In genomic region chr1:27044613-27045091, GRCh38 we compare ENCODE assay signal across 8 cellular contexts. TPM values are rescaled to one million over a fixed set of nuclear protein-coding genes. Genes with fewer than 3 reads are reported as not detected.
A peak's percentile ranks its signal among the peaks of the same experiment; 100 is the strongest.
DNase-seq lines count a peak whose midpoint lies in the region; ATAC-seq and TF ChIP-seq lines count a peak whose summit lies in the region.

No MANE protein-coding gene starts in this region.

- peaks cover 7 to 12% of the 10 kb centered on the region in 2 donors for H3K4me1 ChIP-seq in muscle layer of duodenum (ENCODE audit: control insufficient read depth in 1 of 2, insufficient read depth in 2 of 2, low read length in 2 of 2)

- no peaks in the 10 kb centered on the region for H3K27me3 ChIP-seq in muscle layer of duodenum (ENCODE audit: low read depth, low read length)

- no peaks in the 10 kb centered on the region for H3K36me3 ChIP-seq in muscle layer of duodenum (ENCODE audit: control insufficient read depth in 1 of 2, insufficient read depth in 2 of 2, low read length in 2 of 2)

- H3K9me3 ChIP-seq in muscle layer of duodenum (ENCODE audit: control insufficient read depth in 1 of 2, low read length in 2 of 2), result no peaks in the 10 kb centered on the region

- peak; percentile 85 for DNase-seq in ELR (ENCODE audit: low read depth)
- DNase-seq in HS-5 (ENCODE audit: low read depth), result peak; percentile 46
- peak; percentile 56 for DNase-seq in NOMO-1 treated with dmso at 0.1 percent for 144 hours (lab: John Stamatoyannopoulos, UW; ENCODE audit: unreplicated experiment)
- DNase-seq in activated CD8-positive, alpha-beta memory T cell treated with anti-CD3 and anti-CD28 coated beads, Interleukin-2, amount 50 U/mL, for 24 hours (ENCODE audit: extremely low read depth), result peak; percentile 80
- no peak for DNase-seq in epithelial cell of proximal tubule (ENCODE audit: low read depth)
- DNase-seq in stimulated activated CD8-positive, alpha-beta memory T cell treated with anti-CD3 and anti-CD28 coated beads, Interleukin-7, amount 100 ng/mL, for 24 hours (ENCODE audit: low read depth), result peak; percentile 94

- H3K27ac ChIP-seq in muscle layer of duodenum (ENCODE audit: low read length), result no peak overlapping the region

- peak; percentile 96 for TF ChIP-seq CTCF in epithelial cell of proximal tubule (conservative IDR thresholded peaks at IDR 0.05; ENCODE audit: low read depth, low read length)

- no peak for ATAC-seq in GM21390 (IDR thresholded peaks at IDR 0.05; ENCODE audit: unreplicated experiment)

- H3K4me3 ChIP-seq in epithelial cell of proximal tubule (ENCODE audit: low read depth, low read length) (no peak overlapping the region), muscle layer of duodenum (ENCODE audit: low read depth in 1 of 2, low read length in 2 of 2) (peak overlapping the region; percentile 45 to 46)

RNA-seq across cellular contexts. Expression of gene TENT5B, which starts 32.0 kb away (rescaled TPM):
- total RNA-seq in epithelial cell of proximal tubule, result 3.9 and 14.5 TPM in 2 replicates

RNA-seq across cellular contexts. Expression of gene TRNP1, which starts 51.2 kb away (rescaled TPM):
- total RNA-seq in epithelial cell of proximal tubule, result 89.9 and 159 TPM in 2 replicates
